In the genomic region with DNA sequence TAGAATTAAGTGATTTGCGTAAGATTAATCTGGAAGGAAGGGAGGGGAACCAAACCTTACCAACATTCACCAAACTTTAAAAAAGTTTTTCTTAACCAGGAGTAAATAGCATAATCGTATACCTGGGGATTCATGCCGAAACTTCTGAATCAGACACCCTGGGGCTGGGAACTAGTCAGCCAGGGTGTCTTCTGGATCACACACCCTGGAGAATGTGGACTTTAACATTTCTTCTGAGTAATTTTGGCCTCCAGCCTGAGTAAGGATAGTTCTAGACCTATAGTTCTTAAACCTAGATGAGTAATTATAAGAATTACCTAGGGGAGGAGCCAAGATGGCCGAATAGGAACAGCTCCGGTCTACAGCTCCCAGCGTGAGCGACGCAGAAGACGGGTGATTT, we compare ENCODE assay signal across 18 cellular contexts. TPM values are rescaled to one million over a fixed set of nuclear protein-coding genes. Genes with fewer than 3 reads are reported as not detected.
DNase-seq lines count a peak whose midpoint lies in the region; ATAC-seq and TF ChIP-seq lines count a peak whose summit lies in the region.
"Had no signal": no experiment of that assay in that cellular context is flagged by ENCODE, and none has a peak within 500 bp of the region (broad histone marks: within the 10 kb centered on the region; RNA-seq: fewer than 3 reads in every experiment).

No MANE protein-coding gene starts in this region.

- peaks cover 29% of the 10 kb centered on the region for H3K4me1 Mint-ChIP-seq in GM23338
- H3K4me1 Mint-ChIP-seq in endothelial cell (ENCODE audit: unreplicated experiment) = no peaks in the 10 kb centered on the region
- peaks cover 30% of the 10 kb centered on the region for H3K4me1 Mint-ChIP-seq in neural crest cell
- H3K4me1 Mint-ChIP-seq: activated naive CD4-positive, alpha-beta T cell treated with anti-CD3 and anti-CD28 coated beads, Interleukin-2, amount 50 U/mL, for 24 hours had no signal

- no peak for ATAC-seq in GM23338
- ATAC-seq: effector memory CD8-positive, alpha-beta T cell; HCT116; left ventricle myocardium superior had no signal

- H3K27ac Mint-ChIP-seq in GM23338 (peak overlapping the region; percentile 80), endothelial cell (ENCODE audit: unreplicated experiment) (no peak overlapping the region), neural crest cell (ENCODE audit: unreplicated experiment) (peak overlapping the region; percentile 92)
- H3K27ac Mint-ChIP-seq: activated naive CD4-positive, alpha-beta T cell treated with anti-CD3 and anti-CD28 coated beads, Interleukin-2, amount 50 U/mL, for 24 hours; effector memory CD8-positive, alpha-beta T cell; T-helper 1 cell treated with Interleukin-12 subunit alpha and Interleukin-12 subunit beta and Interleukin-4 antibody, amounts not matched to agents 30 μg/mL and 1 μg/mL, for 36 hours had no signal

- intact Hi-C loops in transverse colon (cut with DNase I; ENCODE audit: low total_unique reads) = no loop called here

- peaks cover 4% of the 10 kb centered on the region for H3K36me3 ChIP-seq in GM23338 (ENCODE audit: insufficient read depth)
- no peaks in the 10 kb centered on the region for H3K36me3 ChIP-seq in transverse colon
- H3K36me3 ChIP-seq: ovary had no signal

- H3F3A ChIP-seq in GM23338 (replicated peaks; ENCODE audit: low read depth) = no peaks in the 10 kb centered on the region

- peak overlapping the region; percentile 63 for H3K4me3 Mint-ChIP-seq in GM23338
- H3K4me3 Mint-ChIP-seq in endothelial cell (ENCODE audit: unreplicated experiment) = peak overlapping the region; percentile 11
- peak overlapping the region; percentile 72 for H3K4me3 Mint-ChIP-seq in neural crest cell
- H3K4me3 Mint-ChIP-seq: activated naive CD4-positive, alpha-beta T cell treated with anti-CD3 and anti-CD28 coated beads, Interleukin-2, amount 50 U/mL, for 24 hours; effector memory CD8-positive, alpha-beta T cell; T-helper 1 cell treated with Interleukin-12 subunit alpha and Interleukin-12 subunit beta and Interleukin-4 antibody, amounts not matched to agents 30 μg/mL and 1 μg/mL, for 36 hours had no signal

- H3K9me3 ChIP-seq in transverse colon = no peaks in the 10 kb centered on the region
- H3K9me3 ChIP-seq: ovary had no signal

- H3K9me2 ChIP-seq in GM23338 (ENCODE audit: insufficient read depth) = no peaks in the 10 kb centered on the region; the same call in 1 of the 2 replicates

- WGBS in transverse colon (ENCODE audit: low coverage in 1 of 2), 2 donors = 86 to 89% methylated on average over 4 to 9 of the region's 9 CpGs

- TF ChIP-seq CTCF in GM23338 (conservative IDR thresholded peaks at IDR 0.05; ENCODE audit: low read depth in 2 of 2) (no peak), endothelial cell (IDR thresholded peaks at IDR 0.05; ENCODE audit: unreplicated experiment) (no peak), neural crest cell (conservative IDR thresholded peaks at IDR 0.05) (no peak), transverse colon (IDR thresholded peaks at IDR 0.05) (no peak)

- H3K27me3 Mint-ChIP-seq in GM23338 (ENCODE audit: insufficient read depth, low read depth, poor library complexity) (no peaks in the 10 kb centered on the region), endothelial cell (ENCODE audit: unreplicated experiment) (no peaks in the 10 kb centered on the region), neural crest cell (ENCODE audit: low read depth) (no peaks in the 10 kb centered on the region)
- H3K27me3 Mint-ChIP-seq: activated naive CD4-positive, alpha-beta T cell treated with anti-CD3 and anti-CD28 coated beads, Interleukin-2, amount 50 U/mL, for 24 hours; effector memory CD8-positive, alpha-beta T cell had no signal

- H3K27ac ChIP-seq in GM23338 (ENCODE audit: low read depth) = no peak overlapping the region
- no peak overlapping the region for H3K27ac ChIP-seq in transverse colon
- H3K27ac ChIP-seq: ovary had no signal

- 0 out of 2 replicates have a peak overlapping the region, but pooled peaks have one; percentile 5 for H2AFZ ChIP-seq in GM23338

- H3K79me2 ChIP-seq in GM23338 (replicated peaks; ENCODE audit: insufficient read depth) = no peaks in the 10 kb centered on the region

- peak overlapping the region; percentile 61 for H3K4me3 ChIP-seq in GM23338
- H3K4me3 ChIP-seq in transverse colon = no peak overlapping the region
- H3K4me3 ChIP-seq: ovary had no signal

- TF ChIP-seq EP300 in transverse colon (IDR thresholded peaks at IDR 0.05; ENCODE audit: low read depth) = no peak

- H3K4me1 ChIP-seq in GM23338 (ENCODE audit: insufficient read depth) (peaks cover 17% of the 10 kb centered on the region), transverse colon (no peaks in the 10 kb centered on the region)

- H3K9me3 Mint-ChIP-seq in GM23338 = peaks cover 9% of the 10 kb centered on the region; the same call in 2 of the 3 replicates
- H3K9me3 Mint-ChIP-seq in endothelial cell (ENCODE audit: unreplicated experiment) = no peaks in the 10 kb centered on the region
- no peaks in the 10 kb centered on the region for H3K9me3 Mint-ChIP-seq in neural crest cell
- H3K9me3 Mint-ChIP-seq: activated naive CD4-positive, alpha-beta T cell treated with anti-CD3 and anti-CD28 coated beads, Interleukin-2, amount 50 U/mL, for 24 hours; T-helper 1 cell treated with Interleukin-12 subunit alpha and Interleukin-12 subunit beta and Interleukin-4 antibody, amounts not matched to agents 30 μg/mL and 1 μg/mL, for 36 hours had no signal

- TF ChIP-seq POLR2A in transverse colon (IDR thresholded peaks at IDR 0.05) = no peak

- H3K4me2 ChIP-seq in GM23338 = peak overlapping the region; percentile 60

- DNase-seq in GM23338 (ENCODE audit: low spot score) (no peak), LoVo (ENCODE audit: low spot score) (peak; percentile 68), endothelial cell (ENCODE audit: low spot score) (no peak), neural crest cell (ENCODE audit: low read depth, low spot score) (no peak), transverse colon (no peak), globus pallidus (ENCODE audit: low spot score) (no peak), T-helper 1 cell (no peak)
- DNase-seq: activated T-cell treated with anti-CD3 and anti-CD28 coated beads, Interleukin-2, amount 50 U/mL, for 48 hours; AML-193; effector memory CD8-positive, alpha-beta T cell; foreskin fibroblast; left ventricle myocardium superior; NCI-H2227 treated with DMSO at 0.1 percent for 48 hours; ovary; Right ventricle myocardium superior had no signal

- H3K27me3 ChIP-seq in GM23338 (ENCODE audit: insufficient read depth) (no peaks in the 10 kb centered on the region), transverse colon (no peaks in the 10 kb centered on the region)
- H3K27me3 ChIP-seq: ovary had no signal

- H4K20me1 ChIP-seq in GM23338 (replicated peaks; ENCODE audit: insufficient read depth) = no peaks in the 10 kb centered on the region

- peaks cover 16% of the 10 kb centered on the region; the same call in 2 of the 3 replicates for H3K36me3 Mint-ChIP-seq in GM23338 (ENCODE audit: low read depth)
- H3K36me3 Mint-ChIP-seq in endothelial cell (ENCODE audit: low read depth, unreplicated experiment) = no peaks in the 10 kb centered on the region
- no peaks in the 10 kb centered on the region for H3K36me3 Mint-ChIP-seq in neural crest cell (ENCODE audit: low read depth)
- H3K36me3 Mint-ChIP-seq: activated naive CD4-positive, alpha-beta T cell treated with anti-CD3 and anti-CD28 coated beads, Interleukin-2, amount 50 U/mL, for 24 hours had no signal

- in situ Hi-C loops in transverse colon (cut with MboI; ENCODE audit: low pct_ligation_motif_present in 1 of 4, low pct_unique_long_range_greater_than_20kb in 1 of 4, low sequenced_read_pairs in 3 of 4) = no loop called here

TF ChIP-seq in GM23338, 12 proteins besides CTCF, POLR2A, EP300 and RAD21 (continues in another document):
- TF ChIP-seq EZH2 (IDR thresholded peaks at IDR 0.05; ENCODE audit: low read depth, unreplicated experiment) = no peak
- no peak for TF ChIP-seq NANOG (IDR thresholded peaks at IDR 0.05; ENCODE audit: borderline replicate concordance)
- TF ChIP-seq EZH2phosphoT487 (IDR thresholded peaks at IDR 0.05; ENCODE audit: unreplicated experiment) = no peak
- TF ChIP-seq ZNF331 (CRISPR knock-in tag; IDR thresholded peaks at IDR 0.05; ENCODE audit: low read depth) = no peak
- TF ChIP-seq CREB1 (CRISPR knock-in tag; IDR thresholded peaks at IDR 0.05; ENCODE audit: low read depth) = no peak

RNA-seq across cellular contexts. Expression of a gene that starts 44.1 kb away (rescaled TPM):
- total RNA-seq in GM23338 (2014; rRNA removed; shearing (Covaris generic)) = 0.28 TPM in 1 of 2 replicates, not detected in the other
- polyA plus RNA-seq in GM23338 (2016; fragmentation: Nextera tagmentation; extraction: Ambion mirVana) = 0.16 TPM in 1 of 2 replicates, not detected in the other
- 13.3 TPM for total RNA-seq in endothelial cell (ENCODE audit: unreplicated experiment)
- total RNA-seq in neural crest cell = 101 and 107 TPM in 2 replicates
- 100 to 1,000 TPM in 1 of 4 donors, 10 to 100 TPM in 3; 25.9 to 129 (median 28.8) TPM for total RNA-seq in transverse colon

Comparison
In these comparisons a context has a peak if more than half of its experiments do, and no peak if none do; other contexts are left out.
1. H3K4me3 Mint-ChIP-seq: peak in every context shown above with its lines; median percentile 72 in neural crest cell; 63 in GM23338; 11 in endothelial cell.
2. RNA of a gene that starts 44.1 kb away (total RNA-seq): 101 to 107 TPM in neural crest cell, 25.9 to 129 TPM in transverse colon and 13.3 TPM in endothelial cell (single experiment); 0.28 TPM in GM23338; every median in the first group is over 10 times any median in the second.